In the genomic region with DNA sequence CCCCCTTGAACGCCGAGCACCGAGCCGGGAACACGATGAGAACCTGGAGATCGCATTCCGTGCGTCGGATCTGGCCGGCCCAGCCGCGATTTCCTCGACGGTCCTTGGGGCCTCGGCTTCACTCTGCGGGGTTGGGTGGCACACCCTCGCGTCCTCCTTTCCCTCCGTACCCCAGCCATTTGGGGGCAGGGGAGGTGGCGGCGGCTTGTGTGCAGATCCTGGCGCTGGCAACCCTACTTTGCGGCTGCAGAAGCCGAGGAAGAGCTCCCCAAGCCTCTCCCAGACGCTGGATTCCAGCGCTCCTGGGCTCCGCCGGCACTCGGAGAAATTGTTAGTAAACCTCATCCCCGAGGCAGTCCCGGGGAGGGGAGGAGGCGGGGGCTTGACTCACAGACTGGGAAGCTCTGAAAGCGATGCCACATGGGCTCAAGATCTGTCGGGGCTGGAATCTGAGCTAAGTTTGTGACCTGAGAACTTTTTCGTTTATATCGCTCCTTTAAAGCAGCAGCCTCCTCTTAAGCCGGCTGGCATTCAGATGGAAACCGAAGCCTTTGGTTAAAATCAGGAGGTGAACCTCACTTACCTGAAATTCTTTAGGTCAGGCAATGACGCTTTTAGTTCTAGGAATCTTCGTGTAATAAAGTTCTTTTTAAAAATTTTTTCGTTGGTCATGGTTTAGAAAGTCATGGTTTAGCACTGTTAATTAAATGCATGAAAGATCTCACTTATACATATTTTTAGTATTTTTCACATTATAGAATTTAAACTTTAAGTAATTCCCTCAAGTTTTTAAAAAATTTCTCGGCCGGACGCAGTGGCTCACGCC, we compare ENCODE assay signal across 8 cellular contexts. TPM values are rescaled to one million over a fixed set of nuclear protein-coding genes. Genes with fewer than 3 reads are reported as not detected.
A peak's percentile ranks its signal among the peaks of the same experiment; 100 is the strongest.
DNase-seq lines count a peak whose midpoint lies in the region; ATAC-seq and TF ChIP-seq lines count a peak whose summit lies in the region.

No MANE protein-coding gene starts in this region.

- peak overlapping the region; percentile 83 for H3K27ac ChIP-seq in SJCRH30

- peak overlapping the region; percentile 92 for H3K27ac Mint-ChIP-seq in progenitor cell of endocrine pancreas

- no peaks in the 10 kb centered on the region for H3K36me3 ChIP-seq in SJCRH30

- DNase-seq in AG09309 (ENCODE audit: low read depth) (peak; percentile 75), SJCRH30 (peak; percentile 91 to 92), astrocyte of the hippocampus (ENCODE audit: low read depth, low spot score) (peak; percentile 95), hepatic stellate cell (ENCODE audit: low spot score) (peak; percentile 91), progenitor cell of endocrine pancreas (ENCODE audit: low spot score, unreplicated experiment) (peak; percentile 58), NAMALWA (ENCODE audit: low spot score) (no peak)

- peaks cover 14% of the 10 kb centered on the region for H3K27me3 Mint-ChIP-seq in progenitor cell of endocrine pancreas

- no peaks in the 10 kb centered on the region for H3K27me3 ChIP-seq in SJCRH30

- no peaks in the 10 kb centered on the region for H3K36me3 Mint-ChIP-seq in progenitor cell of endocrine pancreas (ENCODE audit: insufficient read depth)

- no peaks in the 10 kb centered on the region for H3K9me3 Mint-ChIP-seq in progenitor cell of endocrine pancreas (ENCODE audit: low read depth)

- H3K4me3 ChIP-seq in AG09309 (ENCODE audit: control insufficient read depth, low read depth, low read length): peak overlapping the region; percentile 61
- H3K4me3 ChIP-seq in SJCRH30: peak overlapping the region; percentile 93

- ATAC-seq in GM18511 (IDR thresholded peaks at IDR 0.05; ENCODE audit: unreplicated experiment) (peak; percentile 20), HG03064 (IDR thresholded peaks at IDR 0.05; ENCODE audit: low read depth, unreplicated experiment) (peak; percentile 11)

- H3K4me3 Mint-ChIP-seq in progenitor cell of endocrine pancreas (ENCODE audit: low read depth): peak overlapping the region; percentile 88

- TF ChIP-seq CTCF in AG09309 (IDR thresholded peaks at IDR 0.05; ENCODE audit: control insufficient read depth, insufficient read depth, low read depth, low read length, missing control alignments) (no peak), progenitor cell of endocrine pancreas (IDR thresholded peaks at IDR 0.05; ENCODE audit: unreplicated experiment) (no peak)

- H3K4me1 Mint-ChIP-seq in progenitor cell of endocrine pancreas (ENCODE audit: low read depth): peaks cover 5% of the 10 kb centered on the region

- H3K4me1 ChIP-seq in SJCRH30: no peaks in the 10 kb centered on the region; the same call in 1 of the 2 replicates

- no peaks in the 10 kb centered on the region for H3K9me3 ChIP-seq in SJCRH30 (replicated peaks)

RNA-seq across cellular contexts. Expression of gene DSE, which starts 0.8 kb away (rescaled TPM):
- 43.7 and 51.0 TPM in 2 replicates for total RNA-seq in SJCRH30 (2014; rRNA removed; shearing (Covaris generic))
- 20.4 and 21.4 TPM in 2 replicates for total RNA-seq in progenitor cell of endocrine pancreas
